In genomic region chr14:76812093-76812421, GRCh38 we compare ENCODE assay signal across 8 cellular contexts. TPM values are rescaled to one million over a fixed set of nuclear protein-coding genes. Genes with fewer than 3 reads are reported as not detected.
DNase-seq lines count a peak whose midpoint lies in the region; ATAC-seq lines count a peak whose summit lies in the region.

No MANE protein-coding gene starts in this region.

- peaks cover 4% of the 10 kb centered on the region for H3K36me3 ChIP-seq in rectal smooth muscle tissue (ENCODE audit: control insufficient read depth, insufficient read depth, low read length)

- CTCF ChIA-PET in activated CD4-positive, alpha-beta memory T cell treated with anti-CD3 and anti-CD28 coated beads, Interleukin-2, amount 10 ng/mL, durations not matched to agents 7 days and 5 days (lab: Charles Lee): interaction anchor here (0.6 to 3.3 kb wide), 12 partner anchors 16 to 339 kb away, joined by 3 to 31 read pairs (median 4); partner anchors contain the start of genes CIPC and VASH1

- ATAC-seq in HG03097 (IDR thresholded peaks at IDR 0.05; ENCODE audit: low FRiP score, unreplicated experiment): peak; percentile 9
- ATAC-seq in Right ventricle myocardium superior (ENCODE audit: poor library complexity): peak; percentile 6
- ATAC-seq in HG02840 (IDR thresholded peaks at IDR 0.05; ENCODE audit: low FRiP score, unreplicated experiment): no peak

- peak overlapping the region; percentile 45 for H3K9ac ChIP-seq in rectal smooth muscle tissue (ENCODE audit: low read length)

- peak overlapping the region; percentile 90 for H3K4me3 Mint-ChIP-seq in activated CD4-positive, alpha-beta memory T cell treated with anti-CD3 and anti-CD28 coated beads, Interleukin-2, amount 10 ng/mL, durations not matched to agents 7 days and 5 days

- peak overlapping the region; percentile 79 for H3K4me3 ChIP-seq in rectal smooth muscle tissue (ENCODE audit: low read length)

- H3K9me3 Mint-ChIP-seq in activated CD4-positive, alpha-beta memory T cell treated with anti-CD3 and anti-CD28 coated beads, Interleukin-2, amount 10 ng/mL, durations not matched to agents 7 days and 5 days: no peaks in the 10 kb centered on the region

- H3K27ac ChIP-seq in rectal smooth muscle tissue (ENCODE audit: low read depth, low read length): peak overlapping the region; percentile 59

- peaks cover 4% of the 10 kb centered on the region for H3K36me3 Mint-ChIP-seq in activated CD4-positive, alpha-beta memory T cell treated with anti-CD3 and anti-CD28 coated beads, Interleukin-2, amount 10 ng/mL, durations not matched to agents 7 days and 5 days (ENCODE audit: low read depth)

- no peaks in the 10 kb centered on the region for H3K27me3 Mint-ChIP-seq in activated CD4-positive, alpha-beta memory T cell treated with anti-CD3 and anti-CD28 coated beads, Interleukin-2, amount 10 ng/mL, durations not matched to agents 7 days and 5 days

- H3K27me3 ChIP-seq in rectal smooth muscle tissue (ENCODE audit: control insufficient read depth, insufficient read depth, low read length): no peaks in the 10 kb centered on the region

- H3K4me1 Mint-ChIP-seq in activated CD4-positive, alpha-beta memory T cell treated with anti-CD3 and anti-CD28 coated beads, Interleukin-2, amount 10 ng/mL, durations not matched to agents 7 days and 5 days: peaks cover 25% of the 10 kb centered on the region

- POLR2A ChIA-PET in activated CD4-positive, alpha-beta memory T cell treated with anti-CD3 and anti-CD28 coated beads, Interleukin-2, amount 10 ng/mL, durations not matched to agents 7 days and 5 days (lab: Charles Lee): interaction anchor here (0.7 to 2.5 kb wide), 10 partner anchors 23 to 308 kb away, joined by 3 to 9 read pairs (median 4); partner anchors contain the start of gene VASH1

- intact Hi-C loops in Right ventricle myocardium superior (cut with DNase I): no loop called here

- peak; percentile 61 for DNase-seq in NCI-H748 (lab: John Stamatoyannopoulos, UW; ENCODE audit: unreplicated experiment)
- no peak for DNase-seq in NCI-H748 treated with DMSO at 0.1 percent for 48 hours (lab: John Stamatoyannopoulos, UW)
- DNase-seq in activated CD4-positive, alpha-beta memory T cell treated with anti-CD3 and anti-CD28 coated beads, Interleukin-2, amount 10 ng/mL, durations not matched to agents 7 days and 5 days: no peak
- DNase-seq in Right ventricle myocardium superior: no peak
- DNase-seq in cortex of kidney (lab: John Stamatoyannopoulos, UW): no peak

- no peaks in the 10 kb centered on the region for H3K4me1 ChIP-seq in rectal smooth muscle tissue (ENCODE audit: control insufficient read depth, insufficient read depth, low read length)

- peak overlapping the region; percentile 73 for H3K27ac Mint-ChIP-seq in activated CD4-positive, alpha-beta memory T cell treated with anti-CD3 and anti-CD28 coated beads, Interleukin-2, amount 10 ng/mL, durations not matched to agents 7 days and 5 days

RNA-seq across cellular contexts. Expression of gene ANGEL1, which starts 0.6 kb away (rescaled TPM):
- 10 to 100 TPM in 1 of 2 experiments, 1 to 10 TPM in 1; 9.9 to 11.0 TPM for total RNA-seq in activated CD4-positive, alpha-beta memory T cell treated with anti-CD3 and anti-CD28 coated beads, Interleukin-2, amount 10 ng/mL, durations not matched to agents 7 days and 5 days
- total RNA-seq in Right ventricle myocardium superior: 8.7 TPM

RNA-seq across cellular contexts. Expression of gene LRRC74A, which starts 14.2 kb away (rescaled TPM):
- not detected for total RNA-seq in activated CD4-positive, alpha-beta memory T cell treated with anti-CD3 and anti-CD28 coated beads, Interleukin-2, amount 10 ng/mL, durations not matched to agents 7 days and 5 days
- total RNA-seq in Right ventricle myocardium superior: not detected

RNA-seq across cellular contexts. Expression of gene VASH1, which starts 50.8 kb away (rescaled TPM):
- 1 to 10 TPM; 2.5 to 2.6 TPM for total RNA-seq in activated CD4-positive, alpha-beta memory T cell treated with anti-CD3 and anti-CD28 coated beads, Interleukin-2, amount 10 ng/mL, durations not matched to agents 7 days and 5 days
- total RNA-seq in Right ventricle myocardium superior: 14.3 TPM
